8 cellular contexts compared by ENCODE assay signal in genomic region chr5:170296935-170297588, GRCh38. TPM values are rescaled to one million over a fixed set of nuclear protein-coding genes. Genes with fewer than 3 reads are reported as not detected.
A peak's percentile ranks its signal among the peaks of the same experiment; 100 is the strongest.
DNase-seq lines count a peak whose midpoint lies in the region; ATAC-seq lines count a peak whose summit lies in the region.

No MANE protein-coding gene starts in this region.

- peak overlapping the region; percentile 100 for H3K27ac Mint-ChIP-seq in activated T-cell treated with anti-CD3 and anti-CD28 coated beads, Interleukin-2, amount 50 U/mL, for 72 hours

- H3K4me3 ChIP-seq in skin epidermis, result peak overlapping the region; percentile 36 to 76 (median 51)

- H3K27ac ChIP-seq in angular gyrus (ENCODE audit: low read depth, low read length), result peak overlapping the region; percentile 54
- peak overlapping the region; percentile 57 to 99 (median 89) for H3K27ac ChIP-seq in skin epidermis

- DNase-seq in activated T-cell treated with anti-CD3 and anti-CD28 coated beads, Interleukin-2, amount 50 U/mL, for 72 hours, result no peak
- no peak for DNase-seq in activated T-cell treated with anti-CD3 and anti-CD28 coated beads for 4 hours
- no peak for DNase-seq in NCI-H1694 treated with DMSO at 0.1 percent for 48 hours (lab: John Stamatoyannopoulos, UW)
- no peak for DNase-seq in kidney glomerular epithelial cell (lab: John Stamatoyannopoulos, UW)
- DNase-seq in amygdala (lab: John Stamatoyannopoulos, UW), result no peak

- ATAC-seq in activated T-cell treated with anti-CD3 and anti-CD28 coated beads, Interleukin-2, amount 50 U/mL, for 72 hours (replicated peaks in 1 of 2), result peak; percentile 9 to 10
- peak; percentile 52 for ATAC-seq in HG03025 (IDR thresholded peaks at IDR 0.05; ENCODE audit: low FRiP score, unreplicated experiment)

- no peaks in the 10 kb centered on the region for H3K9me3 Mint-ChIP-seq in activated T-cell treated with anti-CD3 and anti-CD28 coated beads, Interleukin-2, amount 50 U/mL, for 72 hours

- no peaks in the 10 kb centered on the region for H3K27me3 Mint-ChIP-seq in activated T-cell treated with anti-CD3 and anti-CD28 coated beads, Interleukin-2, amount 50 U/mL, for 72 hours (ENCODE audit: low read depth)

- H3K4me1 Mint-ChIP-seq in activated T-cell treated with anti-CD3 and anti-CD28 coated beads, Interleukin-2, amount 50 U/mL, for 72 hours (ENCODE audit: low read depth), result peaks cover 73% of the 10 kb centered on the region

- H3K36me3 Mint-ChIP-seq in activated T-cell treated with anti-CD3 and anti-CD28 coated beads, Interleukin-2, amount 50 U/mL, for 72 hours (ENCODE audit: insufficient read depth in 2 of 2), result peaks cover 33 to 46% of the 10 kb centered on the region in 2 donors

- H3K4me3 Mint-ChIP-seq in activated T-cell treated with anti-CD3 and anti-CD28 coated beads, Interleukin-2, amount 50 U/mL, for 72 hours, result peak overlapping the region; percentile 98

RNA-seq across cellular contexts. Expression of gene LCP2, which starts 0.5 kb away (rescaled TPM):
- 100 to 1,000 TPM; 162 to 190 TPM for total RNA-seq in activated T-cell treated with anti-CD3 and anti-CD28 coated beads, Interleukin-2, amount 50 U/mL, for 72 hours
